In genomic region chr12:116533343-116534248, GRCh38 we compare ENCODE assay signal across 8 cellular contexts. TPM values are rescaled to one million over a fixed set of nuclear protein-coding genes. Genes with fewer than 3 reads are reported as not detected.
DNase-seq lines count a peak whose midpoint lies in the region; ATAC-seq and TF ChIP-seq lines count a peak whose summit lies in the region.

No MANE protein-coding gene starts in this region.

- peaks cover 1% of the 10 kb centered on the region for H3K36me3 Mint-ChIP-seq in activated CD8-positive, alpha-beta memory T cell treated with anti-CD3 and anti-CD28 coated beads, Interleukin-2, amount 10 ng/mL, durations not matched to agents 7 days and 5 days

- no peaks in the 10 kb centered on the region for H3K4me1 ChIP-seq in endocrine pancreas (ENCODE audit: control insufficient read depth, insufficient read depth, low read length)

- CTCF ChIA-PET in activated CD8-positive, alpha-beta memory T cell treated with anti-CD3 and anti-CD28 coated beads, Interleukin-2, amount 10 ng/mL, durations not matched to agents 7 days and 5 days (lab: Charles Lee): interaction anchor here (0.5 to 2.2 kb wide), 4 partner anchors 14 to 98 kb away, joined by 3 to 13 read pairs (median 4); partner anchors contain the start of gene MAP1LC3B2

- H3K9me3 Mint-ChIP-seq in activated CD8-positive, alpha-beta memory T cell treated with anti-CD3 and anti-CD28 coated beads, Interleukin-2, amount 10 ng/mL, durations not matched to agents 7 days and 5 days (ENCODE audit: low read depth): no peaks in the 10 kb centered on the region

- no peaks in the 10 kb centered on the region for H3K27me3 ChIP-seq in endocrine pancreas (ENCODE audit: control insufficient read depth, insufficient read depth, low read length)

- peaks cover 42% of the 10 kb centered on the region for H3K4me1 Mint-ChIP-seq in activated CD8-positive, alpha-beta memory T cell treated with anti-CD3 and anti-CD28 coated beads, Interleukin-2, amount 10 ng/mL, durations not matched to agents 7 days and 5 days

- no peaks in the 10 kb centered on the region for H3K9me3 ChIP-seq in endocrine pancreas (ENCODE audit: control insufficient read depth, low read length)

- H3K27ac Mint-ChIP-seq in activated CD8-positive, alpha-beta memory T cell treated with anti-CD3 and anti-CD28 coated beads, Interleukin-2, amount 10 ng/mL, durations not matched to agents 7 days and 5 days: peak overlapping the region; percentile 79

- peak overlapping the region; percentile 15 for H3K4me3 ChIP-seq in endocrine pancreas (ENCODE audit: control insufficient read depth, insufficient read depth, low read length)

- peak overlapping the region; percentile 29 for H3K27ac ChIP-seq in 22Rv1

- ATAC-seq in GM18907 (IDR thresholded peaks at IDR 0.05; ENCODE audit: unreplicated experiment) (peak; percentile 49), HG03442 (IDR thresholded peaks at IDR 0.05; ENCODE audit: unreplicated experiment) (peak; percentile 48)
- ATAC-seq in activated CD8-positive, alpha-beta memory T cell treated with anti-CD3 and anti-CD28 coated beads, Interleukin-2, amount 10 ng/mL, durations not matched to agents 7 days and 5 days: peak; percentile 96

- no peak for TF ChIP-seq CTCF in 22Rv1 (IDR thresholded peaks at IDR 0.05)

- H3K36me3 ChIP-seq in endocrine pancreas (ENCODE audit: control insufficient read depth, insufficient read depth, low read length): no peaks in the 10 kb centered on the region

- H3K4me3 Mint-ChIP-seq in activated CD8-positive, alpha-beta memory T cell treated with anti-CD3 and anti-CD28 coated beads, Interleukin-2, amount 10 ng/mL, durations not matched to agents 7 days and 5 days: peak overlapping the region; percentile 79

- peaks cover 11% of the 10 kb centered on the region for H3K27me3 Mint-ChIP-seq in activated CD8-positive, alpha-beta memory T cell treated with anti-CD3 and anti-CD28 coated beads, Interleukin-2, amount 10 ng/mL, durations not matched to agents 7 days and 5 days

- no peak overlapping the region for H3K9ac ChIP-seq in endocrine pancreas (ENCODE audit: control insufficient read depth, insufficient read depth, low read length)

- DNase-seq in NOMO-1 (lab: John Stamatoyannopoulos, UW; ENCODE audit: unreplicated experiment in 2 of 2): peak; percentile 67 to 81
- peak; percentile 85 for DNase-seq in activated CD8-positive, alpha-beta memory T cell treated with anti-CD3 and anti-CD28 coated beads, Interleukin-2, amount 10 ng/mL, durations not matched to agents 7 days and 5 days
- peak; percentile 93 for DNase-seq in mesenteric fat pad (ENCODE audit: low spot score)
- DNase-seq in stimulated activated CD8-positive, alpha-beta memory T cell treated with anti-CD3 and anti-CD28 coated beads, Interleukin-15, amount 100 ng/mL, for 1 hour (ENCODE audit: low read depth): peak; percentile 63

RNA-seq across cellular contexts. Expression of gene MAP1LC3B2, which starts 25.6 kb away (rescaled TPM):
- total RNA-seq in activated CD8-positive, alpha-beta memory T cell treated with anti-CD3 and anti-CD28 coated beads, Interleukin-2, amount 10 ng/mL, durations not matched to agents 7 days and 5 days: 1 to 10 TPM in 1 of 2 experiments, under 1 TPM in 1; 0.54 to 1.7 TPM
- total RNA-seq in mesenteric fat pad: 1.1 TPM

Comparison
In these comparisons a context has a peak if more than half of its experiments do, and no peak if none do; other contexts are left out.
1. Peak in every context shown above with its lines: DNase-seq, ATAC-seq, H3K4me3 ChIP-seq and H3K27ac ChIP-seq.